ENCODE assay signal across 1 cellular context in genomic region chr2:231795525-231796327, GRCh38.
TF ChIP-seq lines count a peak whose summit lies in the region.

No MANE protein-coding gene starts in this region.

TF ChIP-seq in GM23338, 12 proteins besides CTCF, POLR2A, EP300 and RAD21 (continued from another document):
- TF ChIP-seq REST (IDR thresholded peaks at IDR 0.05; ENCODE audit: unreplicated experiment) = no peak
- TF ChIP-seq ETS1 (IDR thresholded peaks at IDR 0.05) = no peak
- TF ChIP-seq ZNF331 (CRISPR knock-in tag; IDR thresholded peaks at IDR 0.05; ENCODE audit: low read depth) = no peak
- no peak for TF ChIP-seq JUNB (IDR thresholded peaks at IDR 0.05; ENCODE audit: unreplicated experiment)
- TF ChIP-seq POLR2AphosphoS5 (IDR thresholded peaks at IDR 0.05; ENCODE audit: low read depth) = no peak
- no peak for TF ChIP-seq EZH2phosphoT487 (IDR thresholded peaks at IDR 0.05; ENCODE audit: unreplicated experiment)
- no peak for TF ChIP-seq EZH2 (IDR thresholded peaks at IDR 0.05; ENCODE audit: low read depth, unreplicated experiment)
- no peak for TF ChIP-seq CREB1 (CRISPR knock-in tag; IDR thresholded peaks at IDR 0.05; ENCODE audit: low read depth)
- no peak for TF ChIP-seq NANOG (IDR thresholded peaks at IDR 0.05; ENCODE audit: borderline replicate concordance)
- TF ChIP-seq ZNF462 (CRISPR knock-in tag; IDR thresholded peaks at IDR 0.05) = no peak
- TF ChIP-seq STAT1 (IDR thresholded peaks at IDR 0.05; ENCODE audit: unreplicated experiment) = no peak
TF ChIP-seq in GM23338: peak in this region for 0.
